In genomic region chr9:118635416-118635815, GRCh38 we compare ENCODE assay signal across 23 cellular contexts.
DNase-seq lines count a peak whose midpoint lies in the region; ATAC-seq, FAIRE-seq and TF ChIP-seq lines count a peak whose summit lies in the region.
"Had no signal": no experiment of that assay in that cellular context is flagged by ENCODE, and none has a peak within 500 bp of the region (broad histone marks: within the 10 kb centered on the region; RNA-seq: fewer than 3 reads in every experiment).

No MANE protein-coding gene starts in this region.

- no peak overlapping the region for H3K27ac Mint-ChIP-seq in activated CD8-positive, alpha-beta T cell treated with anti-CD3 and anti-CD28 coated beads for 36 hours
- H3K27ac Mint-ChIP-seq: B cell; CD8-positive, alpha-beta T cell; GM23338; HFFc6 had no signal

- H3K36me3 ChIP-seq in colonic mucosa: no peaks in the 10 kb centered on the region
- H3K36me3 ChIP-seq: BLaER1 treated with 17β-estradiol and CSF1 and Interleukin-3, amounts not matched to agents 10 nM and 100 nM had no signal

- intact Hi-C loops in activated CD8-positive, alpha-beta T cell treated with anti-CD3 and anti-CD28 coated beads for 36 hours (cut with micrococcal nuclease): no loop called here
- intact Hi-C loops in colonic mucosa (cut with DNase I): no loop called here

- ATAC-seq in activated CD8-positive, alpha-beta T cell treated with anti-CD3 and anti-CD28 coated beads for 36 hours: no peak
- ATAC-seq: CD8-positive, alpha-beta T cell; GM23338; HCT116; K562 had no signal

- no peak for TF ChIP-seq CTCF in activated CD8-positive, alpha-beta T cell treated with anti-CD3 and anti-CD28 coated beads for 36 hours (IDR thresholded peaks at IDR 0.05)
- no peak for TF ChIP-seq CTCF in colonic mucosa (IDR thresholded peaks at IDR 0.05)

- H3K27me3 ChIP-seq in colonic mucosa: no peaks in the 10 kb centered on the region
- H3K27me3 ChIP-seq: BLaER1 treated with 17β-estradiol and CSF1 and Interleukin-3, amounts not matched to agents 10 nM and 100 nM had no signal

- CTCF ChIA-PET in activated CD8-positive, alpha-beta T cell treated with anti-CD3 and anti-CD28 coated beads for 36 hours (lab: Charles Lee): no interaction called here

- H3K27me3 Mint-ChIP-seq in activated CD8-positive, alpha-beta T cell treated with anti-CD3 and anti-CD28 coated beads for 36 hours: no peaks in the 10 kb centered on the region
- H3K27me3 Mint-ChIP-seq: B cell had no signal

- no peaks in the 10 kb centered on the region for H3K9me3 ChIP-seq in colonic mucosa

- H3K36me3 Mint-ChIP-seq in activated CD8-positive, alpha-beta T cell treated with anti-CD3 and anti-CD28 coated beads for 36 hours (ENCODE audit: low read depth): no peaks in the 10 kb centered on the region
- H3K36me3 Mint-ChIP-seq: CD8-positive, alpha-beta T cell had no signal

- POLR2A ChIA-PET in activated CD8-positive, alpha-beta T cell treated with anti-CD3 and anti-CD28 coated beads for 36 hours (lab: Charles Lee): no interaction called here

- H3K9me3 Mint-ChIP-seq in activated CD8-positive, alpha-beta T cell treated with anti-CD3 and anti-CD28 coated beads for 36 hours: peaks cover 20% of the 10 kb centered on the region

- no peak overlapping the region for H3K27ac ChIP-seq in colonic mucosa
- H3K27ac ChIP-seq: BLaER1 treated with 17β-estradiol and CSF1 and Interleukin-3, amounts not matched to agents 10 nM and 100 nM had no signal

- no peaks in the 10 kb centered on the region for H3K4me1 Mint-ChIP-seq in activated CD8-positive, alpha-beta T cell treated with anti-CD3 and anti-CD28 coated beads for 36 hours (ENCODE audit: low read depth)
- H3K4me1 Mint-ChIP-seq: B cell, GM23338 had no signal

- no peak overlapping the region for H3K4me3 Mint-ChIP-seq in activated CD8-positive, alpha-beta T cell treated with anti-CD3 and anti-CD28 coated beads for 36 hours
- H3K4me3 Mint-ChIP-seq: B cell; CD8-positive, alpha-beta T cell; GM23338; HFFc6 had no signal

- H3K4me3 ChIP-seq in colonic mucosa: no peak overlapping the region
- H3K4me3 ChIP-seq: BLaER1 treated with 17β-estradiol and CSF1 and Interleukin-3, amounts not matched to agents 10 nM and 100 nM; GM23338; K562 had no signal

- peak; percentile 85 for FAIRE-seq in endometrium (lab: Jason Lieb, UNC)
- FAIRE-seq: A204.1, GM12891, GM19239, HTR-8/SVneo, K562 had no signal

- H3K4me1 ChIP-seq in colonic mucosa: no peaks in the 10 kb centered on the region
- H3K4me1 ChIP-seq: BLaER1 treated with 17β-estradiol and CSF1 and Interleukin-3, amounts not matched to agents 10 nM and 100 nM had no signal

- no peak overlapping the region for H3K9ac ChIP-seq in colonic mucosa (ENCODE audit: low read depth in 2 of 2, low read length in 2 of 2)
- H3K9ac ChIP-seq: BLaER1 treated with 17β-estradiol and CSF1 and Interleukin-3, amounts not matched to agents 10 nM and 100 nM had no signal

- DNase-seq in GM03348 (ENCODE audit: low spot score): peak; percentile 17
- peak; percentile 10 for DNase-seq in putamen (ENCODE audit: low spot score)
- no peak for DNase-seq in activated CD8-positive, alpha-beta T cell treated with anti-CD3 and anti-CD28 coated beads for 36 hours
- DNase-seq in Kasumi-1 (lab: John Stamatoyannopoulos, UW): no peak
- DNase-seq in NCI-H1436 (lab: John Stamatoyannopoulos, UW): no peak
- no peak for DNase-seq in colonic mucosa
- DNase-seq: ACHN; Calu3; CD8-positive, alpha-beta T cell; DMS79 treated with DMSO at 0.1 percent for 48 hours; H7; HFFc6; IMR-90 had no signal

Comparison
In these comparisons a context has a peak if more than half of its experiments do, and no peak if none do; other contexts are left out.
1. DNase-seq: peak in GM03348 (single experiment) and putamen (single experiment); none in activated CD8-positive, alpha-beta T cell treated with anti-CD3 and anti-CD28 coated beads for 36 hours (single experiment), Kasumi-1 (0 of 2), NCI-H1436 (single experiment) and colonic mucosa (single experiment).